In the genomic region with DNA sequence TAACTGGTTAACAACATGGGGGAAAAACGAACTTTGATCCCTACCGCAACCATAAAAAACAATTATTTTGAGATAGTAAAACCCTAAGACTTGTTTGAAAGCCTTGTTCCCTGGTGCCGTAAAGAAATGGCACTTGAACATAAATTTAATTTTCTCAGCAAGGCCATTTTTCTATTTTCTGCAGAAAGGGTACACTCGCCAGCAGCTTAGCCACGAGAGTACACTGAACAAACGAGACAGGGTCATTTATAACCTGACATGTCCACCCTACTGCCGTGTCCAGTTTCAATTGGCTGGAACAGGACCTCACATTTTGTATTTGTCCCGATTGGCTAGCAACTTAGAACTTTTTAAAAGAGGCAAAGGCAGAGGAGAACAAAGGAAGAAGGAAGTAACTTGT, we compare ENCODE assay signal across 30 cellular contexts.
"Had no signal": no experiment of that assay in that cellular context is flagged by ENCODE, and none has a peak within 500 bp of the region (broad histone marks: within the 10 kb centered on the region; RNA-seq: fewer than 3 reads in every experiment).

No MANE protein-coding gene starts in this region.

- H3K27me3 Mint-ChIP-seq: activated CD4-positive, alpha-beta T cell treated with anti-CD3 and anti-CD28 coated beads, Interleukin-2, amount 10 ng/mL, durations not matched to agents 7 days and 5 days; activated CD8-positive, alpha-beta T cell treated with anti-CD3 and anti-CD28 coated beads for 36 hours; activated naive CD4-positive, alpha-beta T cell treated with anti-CD3 and anti-CD28 coated beads, Interleukin-2, amount 50 U/mL, for 24 hours; activated T-helper 17 cell treated with anti-CD3 and anti-CD28 coated beads, Interleukin-2, amount 50 U/mL, for 72 hours; brain; effector memory CD8-positive, alpha-beta T cell; natural killer cell treated with Interleukin-12 subunit alpha and Interleukin-12 subunit beta and Interleukin-15 and Interleukin-18, amount 100 ng/mL, for 72 hours; stimulated activated naive CD8-positive, alpha-beta T cell treated with anti-CD3 and anti-CD28 coated beads, Interleukin-15, Interleukin-2, amounts not matched to agents 100 ng/mL and 50 ng/mL, for 24 hours; T-helper 17 cell had no signal

- ATAC-seq: activated CD8-positive, alpha-beta T cell treated with anti-CD3 and anti-CD28 coated beads for 36 hours; activated T-cell treated with anti-CD3 and anti-CD28 coated beads, Interleukin-2, amount 50 U/mL, for 4 hours; activated T-helper 17 cell treated with anti-CD3 and anti-CD28 coated beads, Interleukin-2, amount 50 U/mL, for 72 hours; effector memory CD8-positive, alpha-beta T cell; left lung; mucosa of descending colon; natural killer cell treated with Interleukin-12 subunit alpha and Interleukin-12 subunit beta and Interleukin-15 and Interleukin-18, amount 100 ng/mL, for 72 hours; sciatic nerve; T-helper 17 cell had no signal

- H3K27me3 ChIP-seq: ascending aorta, esophagus muscularis mucosa, left lung had no signal

- H3K27ac Mint-ChIP-seq: activated CD4-positive, alpha-beta T cell treated with anti-CD3 and anti-CD28 coated beads, Interleukin-2, amount 10 ng/mL, durations not matched to agents 7 days and 5 days; activated CD8-positive, alpha-beta T cell treated with anti-CD3 and anti-CD28 coated beads for 36 hours; activated naive CD4-positive, alpha-beta T cell treated with anti-CD3 and anti-CD28 coated beads, Interleukin-2, amount 50 U/mL, for 24 hours; activated T-helper 17 cell treated with anti-CD3 and anti-CD28 coated beads, Interleukin-2, amount 50 U/mL, for 72 hours; brain; effector memory CD8-positive, alpha-beta T cell; stimulated activated naive CD8-positive, alpha-beta T cell treated with anti-CD3 and anti-CD28 coated beads, Interleukin-15, Interleukin-2, amounts not matched to agents 100 ng/mL and 50 ng/mL, for 24 hours; T-helper 17 cell had no signal

- H3K27ac ChIP-seq: ascending aorta, esophagus muscularis mucosa, left lung, skin epidermis, thoracic aorta had no signal

- FAIRE-seq: endothelial cell of umbilical vein, urothelium cell line had no signal

- DNase-seq: activated CD4-positive, alpha-beta T cell treated with anti-CD3 and anti-CD28 coated beads for 1 hour; activated CD4-positive, alpha-beta T cell treated with anti-CD3 and anti-CD28 coated beads, Interleukin-2, amount 10 ng/mL, durations not matched to agents 7 days and 5 days; activated CD8-positive, alpha-beta T cell treated with anti-CD3 and anti-CD28 coated beads for 36 hours; activated T-cell treated with anti-CD3 and anti-CD28 coated beads, Interleukin-2, amount 50 U/mL, for 4 hours; caudate nucleus; cortex of kidney; effector memory CD8-positive, alpha-beta T cell; foreskin melanocyte; kidney glomerular epithelial cell; left lung; mesendoderm; mucosa of descending colon; posterior cingulate gyrus; stimulated activated CD4-positive, alpha-beta T cell treated with anti-CD3 and anti-CD28 coated beads, Interleukin-12 subunit alpha, Interleukin-12 subunit beta, amount 100 ng/mL, for 4 hours; stimulated activated CD4-positive, alpha-beta T cell treated with anti-CD3 and anti-CD28 coated beads, Interleukin-4, amount 100 ng/mL, for 1 hour; T-helper 17 cell; trophoblast cell had no signal

- H3K9me3 Mint-ChIP-seq: effector memory CD8-positive, alpha-beta T cell had no signal

- H3K4me3 Mint-ChIP-seq: activated CD4-positive, alpha-beta T cell treated with anti-CD3 and anti-CD28 coated beads, Interleukin-2, amount 10 ng/mL, durations not matched to agents 7 days and 5 days; activated CD8-positive, alpha-beta T cell treated with anti-CD3 and anti-CD28 coated beads for 36 hours; activated naive CD4-positive, alpha-beta T cell treated with anti-CD3 and anti-CD28 coated beads, Interleukin-2, amount 50 U/mL, for 24 hours; activated T-cell treated with anti-CD3 and anti-CD28 coated beads, Interleukin-2, amount 50 U/mL, for 4 hours; activated T-helper 17 cell treated with anti-CD3 and anti-CD28 coated beads, Interleukin-2, amount 50 U/mL, for 72 hours; brain; effector memory CD8-positive, alpha-beta T cell; natural killer cell treated with Interleukin-12 subunit alpha and Interleukin-12 subunit beta and Interleukin-15 and Interleukin-18, amount 100 ng/mL, for 72 hours; stimulated activated naive CD8-positive, alpha-beta T cell treated with anti-CD3 and anti-CD28 coated beads, Interleukin-15, Interleukin-2, amounts not matched to agents 100 ng/mL and 50 ng/mL, for 24 hours; T-helper 17 cell had no signal

- H3K4me3 ChIP-seq: ascending aorta, esophagus muscularis mucosa, left lung, lung, mucosa of descending colon, skin epidermis, thoracic aorta had no signal

- H3K36me3 ChIP-seq: ascending aorta, esophagus muscularis mucosa, left lung, thoracic aorta had no signal
